8 cellular contexts compared by ENCODE assay signal in the genomic region with DNA sequence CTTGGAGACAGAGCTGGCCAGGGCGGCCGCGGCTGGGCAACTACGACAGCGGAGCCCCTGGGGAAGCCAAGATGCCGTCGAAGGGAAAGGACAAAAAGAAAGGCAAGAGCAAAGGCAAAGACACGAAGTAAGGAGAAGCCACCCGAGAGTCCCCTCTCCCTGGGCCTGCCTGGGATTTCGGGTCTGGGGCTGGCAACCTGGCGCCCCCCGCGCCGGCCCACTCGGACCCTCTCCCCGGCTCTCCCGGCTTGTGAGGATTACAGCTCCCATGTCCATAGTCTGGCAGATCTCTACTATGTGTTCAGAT. TPM values are rescaled to one million over a fixed set of nuclear protein-coding genes. Genes with fewer than 3 reads are reported as not detected.
DNase-seq lines count a peak whose midpoint lies in the region; ATAC-seq and TF ChIP-seq lines count a peak whose summit lies in the region.

No MANE protein-coding gene starts in this region.

- H3K27ac ChIP-seq in ACC112 (ENCODE audit: low read depth, low read length) (peak overlapping the region; percentile 94), brain microvascular endothelial cell (peak overlapping the region; percentile 93)

- DNase-seq in brain microvascular endothelial cell (no peak), GM03348 (ENCODE audit: low spot score) (no peak), SW480 (ENCODE audit: low spot score) (no peak), NCI-H2171 treated with DMSO at 0.1 percent for 48 hours (lab: John Stamatoyannopoulos, UW) (no peak)

- H3K4me3 ChIP-seq in ACC112 (ENCODE audit: low read depth, low read length), result peak overlapping the region; percentile 97
- peak overlapping the region; percentile 93 for H3K4me3 ChIP-seq in brain microvascular endothelial cell (ENCODE audit: low read depth, low read length)
- H3K4me3 ChIP-seq in mononuclear cell (ENCODE audit: low read length), result peak overlapping the region; percentile 90

- H3K36me3 ChIP-seq in ACC112 (ENCODE audit: insufficient read depth, low read length) (no peaks in the 10 kb centered on the region), brain microvascular endothelial cell (replicated peaks) (no peaks in the 10 kb centered on the region)

- H3K27me3 ChIP-seq in ACC112 (ENCODE audit: insufficient read depth, low read length), result no peaks in the 10 kb centered on the region
- H3K27me3 ChIP-seq in brain microvascular endothelial cell (replicated peaks), result no peaks in the 10 kb centered on the region
- H3K27me3 ChIP-seq in mononuclear cell (ENCODE audit: insufficient read depth, low read length), result no peaks in the 10 kb centered on the region

- TF ChIP-seq CTCF in brain microvascular endothelial cell (IDR thresholded peaks at IDR 0.05; ENCODE audit: low read depth, low read length, missing control alignments), result no peak

- H3K4me1 ChIP-seq in ACC112 (ENCODE audit: control insufficient read depth, insufficient read depth, low read length, unreplicated experiment) (no peaks in the 10 kb centered on the region), mononuclear cell (ENCODE audit: insufficient read depth, low read length) (peaks cover 18% of the 10 kb centered on the region)

- peak overlapping the region; percentile 50 for H2AFZ ChIP-seq in ACC112 (ENCODE audit: low read length, unreplicated experiment)

- in situ Hi-C loops in brain microvascular endothelial cell (cut with HindIII; ENCODE audit: low pct_ligation_motif_present, low sequenced_read_pairs), result no loop called here

- ATAC-seq in HG03175 (IDR thresholded peaks at IDR 0.05; ENCODE audit: unreplicated experiment) (peak; percentile 4), GM21390 (IDR thresholded peaks at IDR 0.05; ENCODE audit: unreplicated experiment) (no peak)

- H3K9me3 ChIP-seq in mononuclear cell (ENCODE audit: low read depth, low read length), result no peaks in the 10 kb centered on the region

- H3K79me2 ChIP-seq in ACC112 (ENCODE audit: control insufficient read depth, insufficient read depth, low read length, unreplicated experiment), result no peaks in the 10 kb centered on the region

RNA-seq across cellular contexts. Expression of gene BBOF1, which starts 0.2 kb away (rescaled TPM):
- total RNA-seq in mononuclear cell, result 4.1 TPM

RNA-seq across cellular contexts. Expression of gene ENTPD5, which starts 0.3 kb away (rescaled TPM):
- 6.3 TPM for total RNA-seq in mononuclear cell
